ENCODE assay signal across 8 cellular contexts in the genomic region with DNA sequence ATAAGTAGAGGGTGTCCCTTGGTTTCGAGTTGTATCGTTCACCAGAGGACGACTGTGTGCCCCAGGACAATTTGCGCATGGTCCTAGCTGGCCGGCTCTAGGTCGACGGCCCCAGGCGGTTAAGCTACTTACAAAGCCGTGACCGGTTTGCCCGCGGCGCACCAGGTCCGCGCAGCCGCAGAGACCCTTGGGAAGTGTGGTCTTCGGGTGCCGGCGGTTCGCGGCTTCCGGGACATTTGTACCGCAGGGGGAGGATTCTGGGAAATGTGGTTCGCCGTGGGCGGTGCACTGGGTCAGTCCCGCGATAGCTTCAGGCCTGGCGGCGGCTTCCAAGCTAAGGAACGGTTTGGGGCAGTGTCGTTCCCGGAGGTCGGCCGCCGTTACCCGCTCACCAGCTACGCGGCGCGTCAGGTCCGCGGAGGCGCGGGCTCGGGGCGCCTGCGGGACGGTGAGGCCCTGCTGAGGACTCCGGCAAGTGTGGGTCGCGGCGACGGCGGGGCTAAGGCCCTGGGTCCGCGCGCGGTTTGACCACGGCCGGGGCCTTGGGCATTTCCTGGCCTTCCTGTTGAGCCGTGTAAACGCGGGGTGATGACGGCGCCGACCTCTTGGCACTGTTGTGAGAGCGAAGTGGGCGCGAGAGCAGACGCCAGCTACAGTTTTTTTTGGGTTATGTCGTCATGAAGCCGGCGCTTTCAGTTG. TPM values are rescaled to one million over a fixed set of nuclear protein-coding genes. Genes with fewer than 3 reads are reported as not detected.
DNase-seq lines count a peak whose midpoint lies in the region; ATAC-seq and TF ChIP-seq lines count a peak whose summit lies in the region.

ZNF302 (plus strand) TSS at position 293 of the 699 bp plus-strand sequence. CDS start 1,127 bp downstream, outside the sequence.

- peak within 1 kb of the TSS; percentile 92 for H3K4me3 Mint-ChIP-seq in dendritic cell treated with granulocyte-macrophage colony-stimulating factor and Interleukin-4, amounts not matched to agents 40 ng/mL and 50 ng/mL, for 4 days

- peak within 1 kb of the TSS; percentile 100 for H3K27ac Mint-ChIP-seq in dendritic cell treated with granulocyte-macrophage colony-stimulating factor and Interleukin-4, amounts not matched to agents 40 ng/mL and 50 ng/mL, for 4 days

- CTCF ChIA-PET in BJ (lab: Yijun Ruan, JAX) = no interaction called here

- H3K36me3 ChIP-seq in BJ (ENCODE audit: control insufficient read depth, insufficient read depth, low read length) = peaks cover 10% of the 10 kb centered on the region

- H3K36me3 Mint-ChIP-seq in dendritic cell treated with granulocyte-macrophage colony-stimulating factor and Interleukin-4, amounts not matched to agents 40 ng/mL and 50 ng/mL, for 4 days (ENCODE audit: low read depth) = peaks cover 65% of the 10 kb centered on the region

- ATAC-seq in HG03460 (IDR thresholded peaks at IDR 0.05; ENCODE audit: unreplicated experiment) = peak; percentile 83
- ATAC-seq in left lobe of liver = peak; percentile 94

- no peak for TF ChIP-seq CTCF in BJ (IDR thresholded peaks at IDR 0.05; ENCODE audit: insufficient read depth, low read depth, low read length)

- POLR2A ChIA-PET in BJ (lab: Charles Lee) = no interaction called here

- peak; percentile 86 for DNase-seq in BJ (ENCODE audit: low read depth)
- peak; percentile 81 for DNase-seq in GM19240 (ENCODE audit: insufficient read length, low spot score)
- peak; percentile 98 for DNase-seq in NCI-H526 treated with DMSO at 0.1 percent for 48 hours (lab: John Stamatoyannopoulos, UW)
- peak; percentile 91 to 94 for DNase-seq in activated CD4-positive, alpha-beta T cell treated with anti-CD3 and anti-CD28 coated beads, Interleukin-2, amount 50 U/mL, for 24 hours (ENCODE audit: low read depth in 1 of 2, low spot score in 1 of 2)
- DNase-seq in left lobe of liver (ENCODE audit: low spot score) = peak; percentile 98
- peak; percentile 96 for DNase-seq in stimulated activated CD4-positive, alpha-beta T cell treated with anti-CD3 and anti-CD28 coated beads, Interleukin-4, amount 100 ng/mL, for 1 hour

- H3K4me3 ChIP-seq in BJ (ENCODE audit: low read depth, low read length) = peak within 1 kb of the TSS; percentile 79

- H3K4me1 Mint-ChIP-seq in dendritic cell treated with granulocyte-macrophage colony-stimulating factor and Interleukin-4, amounts not matched to agents 40 ng/mL and 50 ng/mL, for 4 days (ENCODE audit: low read depth) = peaks cover 12% of the 10 kb centered on the region

- intact Hi-C loops in dendritic cell treated with granulocyte-macrophage colony-stimulating factor and Interleukin-4, amounts not matched to agents 40 ng/mL and 50 ng/mL, for 4 days (cut with micrococcal nuclease) = loop anchor here (1.0 kb wide), 1 partner anchor 57 kb away; the partner anchor contains the start of gene ZNF181

- peaks cover 80% of the 10 kb centered on the region for H3K9me3 Mint-ChIP-seq in dendritic cell treated with granulocyte-macrophage colony-stimulating factor and Interleukin-4, amounts not matched to agents 40 ng/mL and 50 ng/mL, for 4 days

- H3K27me3 Mint-ChIP-seq in dendritic cell treated with granulocyte-macrophage colony-stimulating factor and Interleukin-4, amounts not matched to agents 40 ng/mL and 50 ng/mL, for 4 days = peaks cover 29% of the 10 kb centered on the region

- no peaks in the 10 kb centered on the region for H3K27me3 ChIP-seq in BJ (ENCODE audit: control insufficient read depth, insufficient read depth, low read length)

RNA-seq across cellular contexts. Expression of gene ZNF302, which starts in this region (rescaled TPM):
- polyA plus RNA-seq in BJ (2011; rRNA removed) = 11.0 and 20.9 TPM in 2 replicates
- 6.4 and 8.5 TPM in 2 replicates for polyA minus RNA-seq in BJ (2011; rRNA and poly(A)+ RNA removed)
- total RNA-seq in left lobe of liver = 13.9 TPM

Comparison
In these comparisons a context has a peak if more than half of its experiments do, and no peak if none do; other contexts are left out.
1. Peak in every context shown above with its lines: DNase-seq, ATAC-seq and H3K4me3 ChIP-seq.